25 cellular contexts compared by ENCODE assay signal in genomic region chr1:32192220-32192948, GRCh38. TPM values are rescaled to one million over a fixed set of nuclear protein-coding genes. Genes with fewer than 3 reads are reported as not detected.
"Had no signal": no experiment of that assay in that cellular context is flagged by ENCODE, and none has a peak within 500 bp of the region (broad histone marks: within the 10 kb centered on the region; RNA-seq: fewer than 3 reads in every experiment).

No MANE protein-coding gene starts in this region.

- H3K4me2 ChIP-seq: SK-N-SH had no signal

- H3K27me3 ChIP-seq: ascending aorta, Peyer's patch, SJCRH30 had no signal

- H3K4me1 ChIP-seq: ascending aorta, Peyer's patch, SJCRH30 had no signal

- H3K9me3 ChIP-seq: ascending aorta, Peyer's patch, SJCRH30, SK-N-SH had no signal

- H3K4me3 ChIP-seq: ascending aorta, Peyer's patch, SJCRH30 had no signal

- ATAC-seq: activated CD4-positive, alpha-beta T cell treated with anti-CD3 and anti-CD28 coated beads for 36 hours; activated naive CD4-positive, alpha-beta T cell treated with anti-CD3 and anti-CD28 coated beads, Interleukin-2, amount 50 U/mL, for 72 hours; activated naive CD8-positive, alpha-beta T cell treated with anti-CD3 and anti-CD28 coated beads, Interleukin-2, amount 50 U/mL, for 24 hours; activated T-cell treated with anti-CD3 and anti-CD28 coated beads, Interleukin-2, amount 50 U/mL, for 72 hours had no signal

- H3K27ac ChIP-seq: ascending aorta, Peyer's patch, RWPE1, SJCRH30, WERI-Rb-1 had no signal

- H3K27ac Mint-ChIP-seq: activated CD4-positive, alpha-beta memory T cell treated with anti-CD3 and anti-CD28 coated beads, Interleukin-2, amount 10 ng/mL, durations not matched to agents 7 days and 5 days; activated CD4-positive, alpha-beta T cell treated with anti-CD3 and anti-CD28 coated beads for 36 hours; activated naive CD8-positive, alpha-beta T cell treated with anti-CD3 and anti-CD28 coated beads, Interleukin-2, amount 50 U/mL, for 24 hours; activated T-cell treated with anti-CD3 and anti-CD28 coated beads, Interleukin-2, amount 50 U/mL, for 72 hours; activated T-helper 2 cell treated with anti-CD3 and anti-CD28 coated beads, Interferon-gamma antibody, Interleukin-2, Interleukin-4, amounts not matched to agents 10 μg/mL and 5 μg/mL and 100 μg/mL, durations not matched to agents 14 hours and 24 hours and 36 hours had no signal

- H3K9me3 Mint-ChIP-seq: activated CD4-positive, alpha-beta memory T cell treated with anti-CD3 and anti-CD28 coated beads, Interleukin-2, amount 10 ng/mL, durations not matched to agents 7 days and 5 days; activated naive CD4-positive, alpha-beta T cell treated with anti-CD3 and anti-CD28 coated beads, Interleukin-2, amount 50 U/mL, for 72 hours; activated naive CD8-positive, alpha-beta T cell treated with anti-CD3 and anti-CD28 coated beads, Interleukin-2, amount 50 U/mL, for 24 hours; activated T-cell treated with anti-CD3 and anti-CD28 coated beads, Interleukin-2, amount 50 U/mL, for 72 hours; activated T-helper 2 cell treated with anti-CD3 and anti-CD28 coated beads, Interferon-gamma antibody, Interleukin-2, Interleukin-4, amounts not matched to agents 10 μg/mL and 5 μg/mL and 100 μg/mL, durations not matched to agents 14 hours and 24 hours and 36 hours; brain had no signal

- H3K27me3 Mint-ChIP-seq: activated CD4-positive, alpha-beta memory T cell treated with anti-CD3 and anti-CD28 coated beads, Interleukin-2, amount 10 ng/mL, durations not matched to agents 7 days and 5 days; activated CD4-positive, alpha-beta T cell treated with anti-CD3 and anti-CD28 coated beads for 36 hours; activated naive CD8-positive, alpha-beta T cell treated with anti-CD3 and anti-CD28 coated beads, Interleukin-2, amount 50 U/mL, for 24 hours; brain had no signal

- H3K9ac ChIP-seq: SK-N-SH had no signal

- DNase-seq: activated CD4-positive, alpha-beta memory T cell treated with anti-CD3 and anti-CD28 coated beads, Interleukin-2, amount 10 ng/mL, durations not matched to agents 7 days and 5 days; activated CD4-positive, alpha-beta T cell treated with anti-CD3 and anti-CD28 coated beads for 36 hours; activated CD4-positive, alpha-beta T cell treated with anti-CD3 and anti-CD28 coated beads, Interleukin-2, amount 50 U/mL, for 1 hour; activated naive CD8-positive, alpha-beta T cell treated with anti-CD3 and anti-CD28 coated beads, Interleukin-2, amount 50 U/mL, for 24 hours; activated T-cell treated with anti-CD3 and anti-CD28 coated beads, Interleukin-2, amount 50 U/mL, for 72 hours; amniotic stem cell; Karpas-422; MM.1S; NCI-H1105 treated with DMSO at 0.1 percent for 48 hours; NCI-H1436 treated with DMSO at 0.1 percent for 48 hours; NCI-H187; NCI-H2081; NCI-H510A treated with DMSO at 0.1 percent for 48 hours; Right ventricle myocardium superior; SJCRH30; SK-N-SH; T-helper 1 cell; WERI-Rb-1 had no signal

- H3K4me3 Mint-ChIP-seq: activated CD4-positive, alpha-beta memory T cell treated with anti-CD3 and anti-CD28 coated beads, Interleukin-2, amount 10 ng/mL, durations not matched to agents 7 days and 5 days; activated CD4-positive, alpha-beta T cell treated with anti-CD3 and anti-CD28 coated beads for 36 hours; activated naive CD8-positive, alpha-beta T cell treated with anti-CD3 and anti-CD28 coated beads, Interleukin-2, amount 50 U/mL, for 24 hours; activated T-cell treated with anti-CD3 and anti-CD28 coated beads, Interleukin-2, amount 50 U/mL, for 72 hours; brain had no signal

RNA-seq across cellular contexts. Expression of gene IQCC, which starts 13.1 kb away (rescaled TPM):
- total RNA-seq: ascending aorta had no signal

RNA-seq across cellular contexts. Expression of gene DCDC2B, which starts 16.5 kb away (rescaled TPM):
- total RNA-seq: activated CD4-positive, alpha-beta T cell treated with anti-CD3 and anti-CD28 coated beads for 36 hours; activated T-helper 2 cell treated with anti-CD3 and anti-CD28 coated beads, Interferon-gamma antibody, Interleukin-2, Interleukin-4, amounts not matched to agents 10 μg/mL and 5 μg/mL and 100 μg/mL, durations not matched to agents 14 hours and 24 hours and 36 hours; ascending aorta; Right ventricle myocardium superior; SJCRH30; T-helper 2 cell treated with Interferon-gamma antibody and Interleukin-4, amounts not matched to agents 100 ng/mL and 5 ng/mL, for 36 hours had no signal
